Comparison of ENCODE assay signal across 10 cellular contexts in genomic region chr10:3886191-3886590, GRCh38.
DNase-seq lines count a peak whose midpoint lies in the region; ATAC-seq and TF ChIP-seq lines count a peak whose summit lies in the region.
"Had no signal": no experiment of that assay in that cellular context is flagged by ENCODE, and none has a peak within 500 bp of the region (broad histone marks: within the 10 kb centered on the region; RNA-seq: fewer than 3 reads in every experiment).

No MANE protein-coding gene starts in this region.

- no peak for DNase-seq in natural killer cell treated with Interleukin-12 subunit alpha and Interleukin-12 subunit beta and Interleukin-15 and Interleukin-18, amount 100 ng/mL, for 72 hours (ENCODE audit: low spot score)
- DNase-seq in natural killer cell (no peak), fibroblast of pulmonary artery (ENCODE audit: low read depth) (peak; percentile 66), nephron progenitor cell (peak; percentile 70), SHP77 (lab: John Stamatoyannopoulos, UW) (no peak)
- DNase-seq: activated T-cell treated with anti-CD3 and anti-CD28 coated beads, Interleukin-2, amount 50 U/mL, for 48 hours had no signal

- peak overlapping the region; percentile 20 for H3K4me3 ChIP-seq in fibroblast of pulmonary artery (replicated peaks; ENCODE audit: low read depth, low read length)
- H3K4me3 ChIP-seq: BLaER1 had no signal

- intact Hi-C loops in natural killer cell (cut with micrococcal nuclease): no loop called here

- no peak overlapping the region for H3K4me3 Mint-ChIP-seq in natural killer cell treated with Interleukin-12 subunit alpha and Interleukin-12 subunit beta and Interleukin-15 and Interleukin-18, amount 100 ng/mL, for 72 hours
- H3K4me3 Mint-ChIP-seq in natural killer cell (no peak overlapping the region), nephron progenitor cell (no peak overlapping the region)

- peaks cover 8% of the 10 kb centered on the region for H3K9me3 Mint-ChIP-seq in natural killer cell treated with Interleukin-12 subunit alpha and Interleukin-12 subunit beta and Interleukin-15 and Interleukin-18, amount 100 ng/mL, for 72 hours
- H3K9me3 Mint-ChIP-seq in natural killer cell (no peaks in the 10 kb centered on the region), nephron progenitor cell (peaks cover 5% of the 10 kb centered on the region)

- peaks cover 7% of the 10 kb centered on the region for H3K36me3 Mint-ChIP-seq in natural killer cell treated with Interleukin-12 subunit alpha and Interleukin-12 subunit beta and Interleukin-15 and Interleukin-18, amount 100 ng/mL, for 72 hours
- H3K36me3 Mint-ChIP-seq in natural killer cell (no peaks in the 10 kb centered on the region), nephron progenitor cell (ENCODE audit: low read depth) (no peaks in the 10 kb centered on the region)

- ATAC-seq in natural killer cell treated with Interleukin-12 subunit alpha and Interleukin-12 subunit beta and Interleukin-15 and Interleukin-18, amount 100 ng/mL, for 72 hours: no peak
- ATAC-seq in natural killer cell: no peak
- ATAC-seq in GM21528 (IDR thresholded peaks at IDR 0.05; ENCODE audit: low FRiP score, unreplicated experiment): no peak
- no peak for ATAC-seq in GM18511 (IDR thresholded peaks at IDR 0.05; ENCODE audit: unreplicated experiment)
- ATAC-seq in HG03108 (IDR thresholded peaks at IDR 0.05; ENCODE audit: unreplicated experiment): no peak

- H3K27me3 Mint-ChIP-seq in natural killer cell treated with Interleukin-12 subunit alpha and Interleukin-12 subunit beta and Interleukin-15 and Interleukin-18, amount 100 ng/mL, for 72 hours: peaks cover 0 to 3% of the 10 kb centered on the region in 2 donors
- H3K27me3 Mint-ChIP-seq in natural killer cell (ENCODE audit: low read depth in 2 of 2) (peaks cover 0 to 7% of the 10 kb centered on the region in 2 donors), nephron progenitor cell (ENCODE audit: low read depth, poor library complexity) (peaks cover 18% of the 10 kb centered on the region)

- H3K27ac Mint-ChIP-seq in natural killer cell treated with Interleukin-12 subunit alpha and Interleukin-12 subunit beta and Interleukin-15 and Interleukin-18, amount 100 ng/mL, for 72 hours: peak overlapping the region; percentile 87 to 90
- no peak overlapping the region for H3K27ac Mint-ChIP-seq in natural killer cell
- H3K27ac Mint-ChIP-seq in nephron progenitor cell: no peak overlapping the region

- peaks cover 35 to 42% of the 10 kb centered on the region in 2 donors for H3K4me1 Mint-ChIP-seq in natural killer cell treated with Interleukin-12 subunit alpha and Interleukin-12 subunit beta and Interleukin-15 and Interleukin-18, amount 100 ng/mL, for 72 hours (ENCODE audit: low read depth in 2 of 2)
- H3K4me1 Mint-ChIP-seq in natural killer cell (peaks cover 0 to 7% of the 10 kb centered on the region in 2 donors), nephron progenitor cell (peaks cover 39% of the 10 kb centered on the region)

- no peak for TF ChIP-seq CTCF in natural killer cell (IDR thresholded peaks at IDR 0.05)
- no peak for TF ChIP-seq CTCF in fibroblast of pulmonary artery (IDR thresholded peaks at IDR 0.05; ENCODE audit: low read length, missing control alignments)
- TF ChIP-seq CTCF in nephron progenitor cell (IDR thresholded peaks at IDR 0.05): no peak

Comparison
In these comparisons a context has a peak if more than half of its experiments do, and no peak if none do; other contexts are left out.
1. H3K27ac Mint-ChIP-seq: peak in natural killer cell treated with Interleukin-12 subunit alpha and Interleukin-12 subunit beta and Interleukin-15 and Interleukin-18, amount 100 ng/mL, for 72 hours (2 of 2); none in natural killer cell (0 of 2) and nephron progenitor cell (single experiment).
2. DNase-seq: peak in fibroblast of pulmonary artery (single experiment) and nephron progenitor cell (single experiment); none in natural killer cell treated with Interleukin-12 subunit alpha and Interleukin-12 subunit beta and Interleukin-15 and Interleukin-18, amount 100 ng/mL, for 72 hours (single experiment), natural killer cell (single experiment) and SHP77 (0 of 2).